Comparison of ENCODE assay signal across 17 cellular contexts in genomic region chr7:46881507-46882127, GRCh38.
DNase-seq lines count a peak whose midpoint lies in the region; ATAC-seq, FAIRE-seq and TF ChIP-seq lines count a peak whose summit lies in the region.
"Had no signal": no experiment of that assay in that cellular context is flagged by ENCODE, and none has a peak within 500 bp of the region (broad histone marks: within the 10 kb centered on the region; RNA-seq: fewer than 3 reads in every experiment).

No MANE protein-coding gene starts in this region.

- H3K4me1 ChIP-seq in trophoblast cell (ENCODE audit: control insufficient read depth in 1 of 2, insufficient read depth in 2 of 2, low read length in 2 of 2): peaks cover 4% of the 10 kb centered on the region in 2 experiments
- H3K4me1 ChIP-seq: BLaER1, left lung, testis had no signal

- peak overlapping the region; percentile 33 for H2BK12ac ChIP-seq in trophoblast cell (ENCODE audit: low read length)

- H3K4me2 ChIP-seq in trophoblast cell (ENCODE audit: low read length): no peak overlapping the region
- H3K4me2 ChIP-seq: BLaER1 had no signal

- DNase-seq in DMS53 (lab: John Stamatoyannopoulos, UW) (peak; percentile 4), DMS53 treated with DMSO at 0.1 percent for 48 hours (lab: John Stamatoyannopoulos, UW; ENCODE audit: unreplicated experiment) (no peak), RCC 7860 (ENCODE audit: low spot score) (peak; percentile 78), fibroblast of pulmonary artery (ENCODE audit: low read depth) (peak; percentile 7), trophoblast cell (peak in 1 of 2 donors; percentile 63), SIG-M5 (lab: John Stamatoyannopoulos, UW) (no peak), hippocampal formation (lab: John Stamatoyannopoulos, UW) (no peak)
- DNase-seq: 8988T; activated CD4-positive, CD25-positive, alpha-beta regulatory T cell treated with anti-CD3 and anti-CD28 coated beads, Interleukin-2, amount 50 U/mL, for 72 hours; effector CD4-positive, alpha-beta T cell; hypothalamus; left lung; NCI-H1694; NCI-H345; testis had no signal

- H3K14ac ChIP-seq in trophoblast cell (ENCODE audit: low read length): peak overlapping the region; percentile 9

- no peaks in the 10 kb centered on the region for H3K9me3 ChIP-seq in trophoblast cell (ENCODE audit: insufficient read depth, low read depth, low read length)
- H3K9me3 ChIP-seq: BLaER1, left lung, testis had no signal

- H3K9ac ChIP-seq in trophoblast cell (ENCODE audit: low read length): no peak overlapping the region
- H3K9ac ChIP-seq: BLaER1 had no signal

- no peaks in the 10 kb centered on the region for H3K27me3 ChIP-seq in trophoblast cell (ENCODE audit: insufficient read depth, low read length)
- H3K27me3 ChIP-seq: BLaER1, left lung, testis had no signal

- H2AFZ ChIP-seq in trophoblast cell (ENCODE audit: insufficient read depth, low read length, poor library complexity): no peak overlapping the region

- H3K4me3 ChIP-seq in fibroblast of pulmonary artery (replicated peaks; ENCODE audit: low read depth, low read length) (no peak overlapping the region), trophoblast cell (ENCODE audit: low read depth, low read length) (no peak overlapping the region)
- H3K4me3 ChIP-seq: BLaER1, left lung had no signal

- no peak overlapping the region for H3K4ac ChIP-seq in trophoblast cell (ENCODE audit: low read depth, low read length)

- H4K8ac ChIP-seq in trophoblast cell (ENCODE audit: low read depth, low read length): no peak overlapping the region

- H3K36me3 ChIP-seq in trophoblast cell (ENCODE audit: control insufficient read depth in 1 of 2, insufficient read depth in 2 of 2, low read length in 2 of 2): no peaks in the 10 kb centered on the region
- H3K36me3 ChIP-seq: BLaER1, left lung had no signal

- H3K79me1 ChIP-seq in trophoblast cell (ENCODE audit: low read length): peaks cover 7% of the 10 kb centered on the region

- no peak overlapping the region for H4K12ac ChIP-seq in trophoblast cell (ENCODE audit: low read depth, low read length)

- FAIRE-seq in RCC 7860 (lab: Jason Lieb, UNC): peak; percentile 67

- H3K79me2 ChIP-seq in trophoblast cell (ENCODE audit: control insufficient read depth, insufficient read depth, low read length, poor library complexity): no peaks in the 10 kb centered on the region

- no peak for TF ChIP-seq CTCF in fibroblast of pulmonary artery (IDR thresholded peaks at IDR 0.05; ENCODE audit: low read length, missing control alignments)

- H3K27ac ChIP-seq in trophoblast cell (ENCODE audit: low read depth, low read length): peak overlapping the region; percentile 29
- H3K27ac ChIP-seq: BLaER1, left lung, testis had no signal

- H3K18ac ChIP-seq in trophoblast cell (ENCODE audit: low read length): no peak overlapping the region

- no CpG with 5 or more reads among the region's 6 CpGs for WGBS in trophoblast cell (ENCODE audit: extremely low coverage, insufficient coverage, insufficient read length)

- H2BK120ac ChIP-seq in trophoblast cell (ENCODE audit: insufficient read depth, low read length, poor library complexity): no peak overlapping the region

- ATAC-seq in esophagus mucosa: no peak
- ATAC-seq: left lung had no signal

- no peak overlapping the region for H3K23ac ChIP-seq in trophoblast cell (ENCODE audit: low read length)

- H4K91ac ChIP-seq in trophoblast cell (ENCODE audit: low read depth, low read length): peak overlapping the region; percentile 41

- H2AK5ac ChIP-seq in trophoblast cell (ENCODE audit: low read length): no peak overlapping the region

- H2BK5ac ChIP-seq in trophoblast cell (ENCODE audit: low read depth, low read length, poor library complexity): peak overlapping the region; percentile 25

Comparison
In these comparisons a context has a peak if more than half of its experiments do, and no peak if none do; other contexts are left out.
1. DNase-seq: peak in DMS53 (single experiment), RCC 7860 (single experiment) and fibroblast of pulmonary artery (single experiment); none in DMS53 treated with DMSO at 0.1 percent for 48 hours (single experiment), SIG-M5 (single experiment) and hippocampal formation (0 of 2).